In the genomic region with DNA sequence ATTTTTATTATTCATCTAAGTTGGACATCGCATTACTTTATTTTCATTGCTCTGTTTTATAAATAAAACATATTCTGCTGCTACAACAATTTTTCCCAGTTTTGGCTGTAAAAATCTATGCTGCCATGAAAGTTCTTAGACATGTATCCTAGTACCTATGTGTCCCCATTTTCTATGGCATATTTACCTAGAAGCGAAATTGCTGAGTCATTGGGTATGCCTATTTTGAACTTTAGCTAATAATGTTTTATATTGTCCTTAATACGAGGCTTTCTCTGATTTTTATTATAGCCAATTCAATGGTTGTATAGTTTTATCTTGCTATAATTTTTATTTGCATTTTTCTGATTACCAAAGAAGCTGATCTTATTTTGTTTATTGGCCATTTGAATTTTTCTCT, we compare ENCODE assay signal across 3 cellular contexts.
TF ChIP-seq lines count a peak whose summit lies in the region.

No MANE protein-coding gene starts in this region.

TF ChIP-seq in HepG2, 621 proteins besides CTCF, POLR2A, EP300 and RAD21:
- TF ChIP-seq MAFF (IDR thresholded peaks at IDR 0.05; ENCODE audit: low read depth, low read length) (peak; percentile 70), NFE2L2 (IDR thresholded peaks at IDR 0.05; ENCODE audit: low read length) (peak; percentile 97), MAFK (conservative IDR thresholded peaks at IDR 0.05 in 1 of 2, IDR thresholded peaks at IDR 0.05 in 1 of 2; ENCODE audit: low read length in 2 of 2) (peak; percentile 80 to 87)
- TF ChIP-seq, protein P1, sequence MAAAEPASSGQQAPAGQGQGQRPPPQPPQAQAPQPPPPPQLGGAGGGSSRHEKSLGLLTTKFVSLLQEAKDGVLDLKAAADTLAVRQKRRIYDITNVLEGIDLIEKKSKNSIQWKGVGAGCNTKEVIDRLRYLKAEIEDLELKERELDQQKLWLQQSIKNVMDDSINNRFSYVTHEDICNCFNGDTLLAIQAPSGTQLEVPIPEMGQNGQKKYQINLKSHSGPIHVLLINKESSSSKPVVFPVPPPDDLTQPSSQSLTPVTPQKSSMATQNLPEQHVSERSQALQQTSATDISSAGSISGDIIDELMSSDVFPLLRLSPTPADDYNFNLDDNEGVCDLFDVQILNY (CRISPR knock-in tag; conservative IDR thresholded peaks at IDR 0.05) = no peak

TF ChIP-seq in GM23338, 12 proteins besides CTCF, POLR2A, EP300 and RAD21 (continues in another document):
- TF ChIP-seq ZNF114 (CRISPR knock-in tag; IDR thresholded peaks at IDR 0.05) = no peak
- no peak for TF ChIP-seq NANOG (IDR thresholded peaks at IDR 0.05; ENCODE audit: borderline replicate concordance)
- no peak for TF ChIP-seq EZH2 (IDR thresholded peaks at IDR 0.05; ENCODE audit: low read depth, unreplicated experiment)
- TF ChIP-seq EZH2phosphoT487 (IDR thresholded peaks at IDR 0.05; ENCODE audit: unreplicated experiment) = no peak
- TF ChIP-seq ZNF462 (CRISPR knock-in tag; IDR thresholded peaks at IDR 0.05) = no peak
- no peak for TF ChIP-seq ETS1 (IDR thresholded peaks at IDR 0.05)
- no peak for TF ChIP-seq CREB1 (CRISPR knock-in tag; IDR thresholded peaks at IDR 0.05; ENCODE audit: low read depth)

TF ChIP-seq in K562, 482 proteins besides CTCF, POLR2A, EP300 and RAD21:
- 0 out of 2 replicates have a peak, but pooled peaks have one; percentile 36 for TF ChIP-seq NFE2 (IDR thresholded peaks at IDR 0.05; ENCODE audit: low read depth)
- TF ChIP-seq MAFG (tag; conservative IDR thresholded peaks at IDR 0.05) = peak; percentile 67
- no peak for TF ChIP-seq NRF1 (conservative IDR thresholded peaks at IDR 0.05 in 1 of 2, IDR thresholded peaks at IDR 0.05 in 1 of 2)
- TF ChIP-seq MAFK (IDR thresholded peaks at IDR 0.05; ENCODE audit: low read length) = peak; percentile 42; the same call in 1 of the 2 replicates
- TF ChIP-seq HEY1 (CRISPR knock-in tag; IDR thresholded peaks at IDR 0.05; ENCODE audit: borderline replicate concordance) = no peak
- TF ChIP-seq RFX5 (IDR thresholded peaks at IDR 0.05; ENCODE audit: low read depth, low read length) = no peak
- TF ChIP-seq MAFF (IDR thresholded peaks at IDR 0.05; ENCODE audit: low read length) = peak; percentile 55
- TF ChIP-seq ZNF316 (IDR thresholded peaks at IDR 0.05) = peak; percentile 33; the same call in 1 of the 2 replicates
- TF ChIP-seq NFE2L1 (tag; IDR thresholded peaks at IDR 0.05; ENCODE audit: borderline replicate concordance, low read depth) = peak; percentile 40; the same call in 1 of the 2 replicates
